8 cellular contexts compared by ENCODE assay signal in the genomic region with DNA sequence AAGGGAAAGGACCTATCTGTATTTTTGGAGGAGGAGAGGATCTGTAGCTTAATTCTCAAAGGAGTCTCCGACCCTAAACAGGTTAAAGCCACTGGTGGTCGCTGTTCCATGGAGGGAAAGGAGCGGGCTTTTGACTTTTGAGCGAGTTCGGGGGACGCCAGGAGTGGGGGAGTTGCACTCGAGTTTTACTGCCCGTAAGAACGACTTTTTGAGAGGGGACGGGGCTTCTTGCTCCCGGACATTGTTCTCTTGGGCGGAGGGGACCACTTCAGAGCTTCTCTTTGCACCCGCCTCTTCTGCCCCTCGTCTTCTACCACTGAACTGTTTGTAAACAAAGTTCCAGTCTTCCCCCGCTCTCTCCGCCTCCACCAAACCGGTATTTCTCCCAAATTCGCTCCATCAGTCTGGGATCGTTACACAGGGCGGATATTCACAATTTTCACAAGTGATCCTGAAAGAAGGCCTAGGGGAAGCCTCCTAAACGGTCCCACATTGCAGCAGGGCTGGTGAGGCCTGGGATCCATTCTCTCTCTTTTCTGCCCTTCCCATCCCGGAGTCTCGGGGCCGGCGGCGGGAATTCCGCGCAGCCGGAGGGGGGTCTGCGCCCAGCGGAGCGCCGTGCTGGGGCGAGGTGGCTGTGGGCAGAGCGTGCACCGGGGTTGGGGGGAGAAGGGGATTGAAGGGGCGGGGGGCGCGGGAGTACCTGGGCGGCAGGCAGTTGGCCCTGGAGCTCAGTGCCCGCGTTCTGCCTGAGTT. TPM values are rescaled to one million over a fixed set of nuclear protein-coding genes. Genes with fewer than 3 reads are reported as not detected.
DNase-seq lines count a peak whose midpoint lies in the region; ATAC-seq, FAIRE-seq and TF ChIP-seq lines count a peak whose summit lies in the region.

No MANE protein-coding gene starts in this region.

- in situ Hi-C loops in GM12878 (cut with MboI) = no loop called here

- H3K4me1 Mint-ChIP-seq in natural killer cell = peaks cover 42 to 54% of the 10 kb centered on the region in 2 donors

- no peaks in the 10 kb centered on the region for H3K9me2 ChIP-seq in Loucy (replicated peaks; ENCODE audit: low read depth, low read length)

- H4K20me1 ChIP-seq in Loucy (ENCODE audit: insufficient read depth, low read length, poor library complexity, severe bottlenecking) (no peaks in the 10 kb centered on the region), GM12878 (ENCODE audit: control insufficient read depth, insufficient read depth) (peaks cover 2% of the 10 kb centered on the region; the same call in 1 of the 2 replicates)

- H3K27ac ChIP-seq in GM12878 (ENCODE audit: control insufficient read depth, insufficient read depth) = no peak overlapping the region

- intact Hi-C loops in GM12878 (cut with micrococcal nuclease; ENCODE audit: unreplicated experiment) (no loop called here), natural killer cell (cut with micrococcal nuclease) (loop anchor here (2.0 kb wide), 1 partner anchor 409 kb away; a partner anchor contains a TSS)

- H3K79me2 ChIP-seq in Loucy (ENCODE audit: insufficient read depth, low read length) (no peaks in the 10 kb centered on the region), GM12878 (ENCODE audit: control insufficient read depth, insufficient read depth, low read length) (no peaks in the 10 kb centered on the region)

- SMC1A ChIA-PET in GM12878 (lab: Charles Lee; ENCODE audit: uncharacterized antibody, unreplicated experiment) = interaction anchor here (0.9 to 1.0 kb wide), 2 partner anchors 18 to 236 kb away, joined by 3 read pairs; no protein-coding TSS in a partner anchor

- DNase-seq in DMS53 treated with DMSO at 0.1 percent for 48 hours (lab: John Stamatoyannopoulos, UW; ENCODE audit: unreplicated experiment) (peak; percentile 27), GM12878 (ENCODE audit: low read depth, low spot score) (no peak), natural killer cell (no peak), activated gamma-delta T cell treated with Interleukin-2 at 50 U/mL for 16 hours (no peak), Ammon's horn (ENCODE audit: low spot score) (no peak), NCI-H128 (lab: John Stamatoyannopoulos, UW; ENCODE audit: unreplicated experiment) (no peak), NCI-H1436 (lab: John Stamatoyannopoulos, UW) (no peak)

- CTCF ChIA-PET in GM12878 (lab: Yijun Ruan, JAX) = interaction anchor here (0.6 kb wide), 1 partner anchor 521 kb away, joined by 4 read pairs; no protein-coding TSS in a partner anchor

- TF ChIP-seq EP300 in GM12878 (IDR thresholded peaks at IDR 0.05; ENCODE audit: borderline replicate concordance in 1 of 2, control insufficient read depth in 1 of 2, low read depth in 2 of 2, low read length in 2 of 2) = no peak

- TF ChIP-seq CTCF in Loucy (conservative IDR thresholded peaks at IDR 0.05; ENCODE audit: low read length) (peak; percentile 71), GM12878 (IDR thresholded peaks at IDR 0.05 in 2 of 3, conservative IDR thresholded peaks at IDR 0.05 in 1 of 3; ENCODE audit: control insufficient read depth in 2 of 3, extremely low read depth in 1 of 3, insufficient read depth in 1 of 3, low read depth in 3 of 3, low read length in 3 of 3) (peak in 1 of 3 experiments; percentile 19; a peak in 1 of 6 replicates), natural killer cell (IDR thresholded peaks at IDR 0.05) (no peak)

- no peaks in the 10 kb centered on the region for H3K36me3 Mint-ChIP-seq in natural killer cell

- no peaks in the 10 kb centered on the region for H3K36me3 ChIP-seq in Loucy (ENCODE audit: insufficient read depth, low read length)
- H3K36me3 ChIP-seq in GM12878 (ENCODE audit: control insufficient read depth in 2 of 2, insufficient read depth in 2 of 2, low read length in 1 of 2) = no peaks in the 10 kb centered on the region

- no TSS peak for BruUV-seq in GM12878 (replicated peaks; lab: Mats Ljungman, UMichigan)

- FAIRE-seq in GM12878 (lab: Jason Lieb, UNC) = no peak

- H3K9me3 ChIP-seq in Loucy (ENCODE audit: insufficient read depth, low read depth, low read length) (no peaks in the 10 kb centered on the region), GM12878 (replicated peaks; ENCODE audit: control insufficient read depth, insufficient read depth, low read length) (no peaks in the 10 kb centered on the region)

- peak overlapping the region; percentile 78 for H3K4me3 Mint-ChIP-seq in natural killer cell

- H3K27me3 ChIP-seq in Loucy (ENCODE audit: insufficient read depth, low read length, poor library complexity, severe bottlenecking) (peaks cover 27% of the 10 kb centered on the region), GM12878 (replicated peaks in 1 of 2; ENCODE audit: control insufficient read depth in 2 of 2, insufficient read depth in 2 of 2, low read length in 1 of 2) (peaks cover 34 to 59% of the 10 kb centered on the region in 2 experiments)

- peaks cover 59 to 61% of the 10 kb centered on the region in 2 donors for H3K27me3 Mint-ChIP-seq in natural killer cell (ENCODE audit: low read depth in 2 of 2)

- H3K27ac Mint-ChIP-seq in natural killer cell = peak overlapping the region; percentile 68 to 84

- H3K4me2 ChIP-seq in Loucy (ENCODE audit: low read depth, low read length, poor library complexity, severe bottlenecking) (peak overlapping the region; percentile 87), GM12878 (ENCODE audit: control insufficient read depth, insufficient read depth) (peak overlapping the region; percentile 92)

- WGBS in GM12878 (ENCODE audit: insufficient coverage, insufficient replicate concordance, low lambda C conversion rate, missing lambda C conversion rate) = 22% methylated on average over 34 of the region's 42 CpGs

- no peaks in the 10 kb centered on the region for H3K9me3 Mint-ChIP-seq in natural killer cell

- TF ChIP-seq RAD21 in GM12878 (IDR thresholded peaks at IDR 0.05; ENCODE audit: insufficient read depth, low read depth, low read length) = no peak

- no peak for TF ChIP-seq POLR2A in GM12878 (IDR thresholded peaks at IDR 0.05; ENCODE audit: low read depth, low read length)

- H2AFZ ChIP-seq in Loucy (ENCODE audit: low read length) (peak overlapping the region; percentile 94), GM12878 (ENCODE audit: control insufficient read depth, low read depth, low read length) (peak overlapping the region; percentile 54; the same call in 1 of the 2 replicates)

- H3K9ac ChIP-seq in Loucy (ENCODE audit: low read depth, low read length, poor library complexity, severe bottlenecking) (peak overlapping the region; percentile 57), GM12878 (ENCODE audit: control insufficient read depth, insufficient read depth, low read length) (no peak overlapping the region)

- no peaks in the 10 kb centered on the region; the same call in 1 of the 2 replicates for H3F3A ChIP-seq in Loucy (ENCODE audit: low read depth)

- H3K4me1 ChIP-seq in Loucy (ENCODE audit: insufficient read depth, low read length, poor library complexity, severe bottlenecking) (peaks cover 8% of the 10 kb centered on the region), GM12878 (ENCODE audit: control insufficient read depth, insufficient read depth, low read length) (peaks cover 25% of the 10 kb centered on the region)

- RAD21 ChIA-PET in GM12878 (lab: Charles Lee; ENCODE audit: unreplicated experiment) = no interaction called here

- H3K4me3 ChIP-seq in Loucy (ENCODE audit: low read length, poor library complexity, severe bottlenecking) (peak overlapping the region; percentile 84), GM12878 (peak overlapping the region; percentile 65; the same call in 1 of the 2 replicates)

- no peak; the same call in 2 of the 3 replicates for ATAC-seq in GM12878
- no peak for ATAC-seq in natural killer cell

- POLR2A ChIA-PET in GM12878 (lab: Charles Lee) = no interaction called here

TF ChIP-seq in GM12878, 131 proteins besides CTCF, POLR2A, EP300 and RAD21 (continues in another document):
- TF ChIP-seq FOXK2 (IDR thresholded peaks at IDR 0.05) (no peak), SMAD5 (IDR thresholded peaks at IDR 0.05; ENCODE audit: low read depth) (no peak), BCL11A (IDR thresholded peaks at IDR 0.05; ENCODE audit: low read depth, low read length) (no peak), SIN3A (IDR thresholded peaks at IDR 0.05; ENCODE audit: low read depth, low read length) (no peak)

RNA-seq across cellular contexts. Expression of a gene that starts 6.6 kb away (rescaled TPM):
- not detected in 2 replicates for total RNA-seq in GM12878 (2013; cell fraction: nucleolus; rRNA removed)
- total RNA-seq in GM12878 (2014; rRNA removed) (not detected in 2 replicates), GM12878 (2014; rRNA removed; fragmentation: Illumina TruSeq; extraction: Trizol) (not detected in 2 replicates), GM12878 (2021) (not detected in 2 replicates), natural killer cell (under 1 TPM; 0.55 to 0.84 (median 0.78) TPM)
- not detected for polyA plus RNA-seq in GM12878 (2011; ENCODE audit: low read depth)
- polyA plus RNA-seq in GM12878 (2011; rRNA removed) (not detected in 2 replicates), GM12878 (2014; fragmentation: Illumina TruSeq; extraction: Trizol) (0.03 TPM in 1 of 2 replicates, not detected in the other), GM12878 (2014; fragmentation: Nextera tagmentation; extraction: Ambion mirVana) (not detected), GM12878 (2014; rRNA removed) (not detected in 2 replicates), GM12878 (2016; fragmentation: Nextera tagmentation; extraction: Ambion mirVana) (not detected)
- polyA plus RNA-seq in GM12878 (2011; cell fraction: cytosol; rRNA removed) = not detected in 2 replicates
- polyA plus RNA-seq in GM12878 (2011; cell fraction: nucleus; rRNA removed) = not detected in 2 replicates
- polyA plus RNA-seq in GM12878 (2012) = 0.08 and 0.10 TPM in 2 replicates
- polyA minus RNA-seq in GM12878 (2011; rRNA and poly(A)+ RNA removed) = not detected in 2 replicates
- not detected in 2 replicates for polyA minus RNA-seq in GM12878 (2011; cell fraction: cytosol; rRNA and poly(A)+ RNA removed)
- polyA minus RNA-seq in GM12878 (2011; cell fraction: nucleus; rRNA and poly(A)+ RNA removed) = not detected in 2 replicates

RNA-seq across cellular contexts. Expression of a gene that starts 10.8 kb away (rescaled TPM):
- not detected in 2 replicates for total RNA-seq in GM12878 (2013; cell fraction: nucleolus; rRNA removed)
- total RNA-seq in GM12878 (2014; rRNA removed) = not detected in 2 replicates
- not detected in 2 replicates for total RNA-seq in GM12878 (2014; rRNA removed; fragmentation: Illumina TruSeq; extraction: Trizol)
- not detected in 2 replicates for total RNA-seq in GM12878 (2021)
- polyA plus RNA-seq in GM12878 (2011; ENCODE audit: low read depth) = not detected
- not detected in 2 replicates for polyA plus RNA-seq in GM12878 (2011; rRNA removed)
- not detected in 2 replicates for polyA plus RNA-seq in GM12878 (2011; cell fraction: cytosol; rRNA removed)
- polyA plus RNA-seq in GM12878 (2011; cell fraction: nucleus; rRNA removed) = 0.18 TPM in 1 of 2 replicates, not detected in the other
- 0.08 and 0.24 TPM in 2 replicates for polyA plus RNA-seq in GM12878 (2012)
- 0.06 TPM in 1 of 2 replicates, not detected in the other for polyA plus RNA-seq in GM12878 (2014; fragmentation: Illumina TruSeq; extraction: Trizol)
- not detected for polyA plus RNA-seq in GM12878 (2014; fragmentation: Nextera tagmentation; extraction: Ambion mirVana)
- polyA plus RNA-seq in GM12878 (2014; rRNA removed) = not detected in 2 replicates
- polyA plus RNA-seq in GM12878 (2016; fragmentation: Nextera tagmentation; extraction: Ambion mirVana) = not detected
- polyA minus RNA-seq in GM12878 (2011; rRNA and poly(A)+ RNA removed) = not detected in 2 replicates
- polyA minus RNA-seq in GM12878 (2011; cell fraction: cytosol; rRNA and poly(A)+ RNA removed) = not detected in 2 replicates
- not detected in 2 replicates for polyA minus RNA-seq in GM12878 (2011; cell fraction: nucleus; rRNA and poly(A)+ RNA removed)
- not detected for total RNA-seq in natural killer cell
